Comparison of ENCODE assay signal across 19 cellular contexts in the genomic region with DNA sequence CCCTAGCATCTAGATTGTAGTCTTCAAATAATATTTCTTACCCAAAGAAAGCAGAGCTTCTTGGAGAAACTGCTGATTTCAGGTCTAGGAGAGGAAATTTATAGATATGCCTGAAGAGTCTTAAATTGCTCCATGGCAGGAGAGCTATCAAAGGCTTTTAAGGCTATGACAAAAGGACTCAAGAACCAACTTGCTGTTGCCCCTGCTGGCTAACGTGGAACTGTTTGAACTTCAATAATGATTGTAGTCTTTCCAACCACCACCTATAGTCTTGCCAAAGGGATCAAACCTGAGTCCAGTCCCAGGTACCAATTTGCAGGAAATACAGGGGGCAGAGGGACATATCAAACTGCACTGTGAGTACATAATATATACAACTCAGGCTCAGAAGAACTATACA.
DNase-seq lines count a peak whose midpoint lies in the region; ATAC-seq, FAIRE-seq and TF ChIP-seq lines count a peak whose summit lies in the region.
"Had no signal": no experiment of that assay in that cellular context is flagged by ENCODE, and none has a peak within 500 bp of the region (broad histone marks: within the 10 kb centered on the region; RNA-seq: fewer than 3 reads in every experiment).

No MANE protein-coding gene starts in this region.

- intact Hi-C loops in pancreas (cut with DNase I), result no loop called here

- no CpG with 5 or more reads among the region's 1 CpG for WGBS in H9 (ENCODE audit: extremely low coverage, insufficient read length, low lambda C conversion rate)
- 63% methylated on average over 1 of the region's 1 CpG; no CpG with 5 or more reads in 1 of the 2 experiments for WGBS in H1 (ENCODE audit: extremely low coverage in 1 of 2, insufficient coverage in 1 of 2, insufficient read length in 1 of 2, insufficient replicate concordance in 2 of 2, low coverage in 1 of 2, low lambda C conversion rate in 2 of 2, missing lambda C conversion rate in 1 of 2), 2 experiments
- WGBS in pancreas, 2 donors, result 68 to 71% methylated on average over 1 of the region's 1 CpG

- POLR2A ChIA-PET in H1 (lab: Charles Lee; ENCODE audit: partially characterized antibody), result no interaction called here

- no peaks in the 10 kb centered on the region for H3K9me3 Mint-ChIP-seq in H9

- H3K36me3 ChIP-seq in H1 (ENCODE audit: control insufficient read depth in 2 of 4, insufficient read depth in 4 of 4, low read length in 3 of 4) (no peaks in the 10 kb centered on the region), pancreas (no peaks in the 10 kb centered on the region), osteoblast (ENCODE audit: insufficient read depth, low read length) (no peaks in the 10 kb centered on the region)
- H3K36me3 ChIP-seq: BLaER1 had no signal

- no peaks in the 10 kb centered on the region for H4K20me1 ChIP-seq in H9 (ENCODE audit: control insufficient read depth, insufficient read depth, insufficient read length)
- no peaks in the 10 kb centered on the region for H4K20me1 ChIP-seq in H1 (replicated peaks in 1 of 2; ENCODE audit: control insufficient read depth in 1 of 2, insufficient read depth in 2 of 2, low read length in 2 of 2)
- no peaks in the 10 kb centered on the region for H4K20me1 ChIP-seq in osteoblast (ENCODE audit: insufficient read depth, low read length)
- H4K20me1 ChIP-seq: BLaER1 had no signal

- CTCF ChIA-PET in H1 (lab: Charles Lee; ENCODE audit: partially characterized antibody), result interaction anchor here (1.2 to 3.8 kb wide), 2 partner anchors 12 to 58 kb away, joined by 3 to 31 read pairs; no protein-coding TSS in a partner anchor

- H2BK12ac ChIP-seq in H9 (ENCODE audit: insufficient read length, low read depth, low read length) (no peak overlapping the region), H1 (ENCODE audit: low read depth, low read length) (no peak overlapping the region)

- H2BK15ac ChIP-seq in H9 (ENCODE audit: low read depth, low read length) (no peak overlapping the region), H1 (ENCODE audit: low read length) (no peak overlapping the region)

- H3K9me3 ChIP-seq in H9 (ENCODE audit: control insufficient read depth, low read depth, low read length) (no peaks in the 10 kb centered on the region), H1 (ENCODE audit: insufficient read depth in 2 of 2, low read depth in 1 of 2, low read length in 1 of 2) (no peaks in the 10 kb centered on the region), pancreas (no peaks in the 10 kb centered on the region), osteoblast (ENCODE audit: low read depth, low read length) (no peaks in the 10 kb centered on the region)
- H3K9me3 ChIP-seq: BLaER1, Caco-2 had no signal

- FAIRE-seq in H1 (lab: Jason Lieb, UNC) (no peak), pancreas (lab: Jason Lieb, UNC) (no peak)
- FAIRE-seq: GM12891 had no signal

- no peak overlapping the region for H4K91ac ChIP-seq in H9 (ENCODE audit: insufficient read length, low read depth, low read length)
- no peak overlapping the region for H4K91ac ChIP-seq in H1 (replicated peaks; ENCODE audit: insufficient read length, low read length)

- H3K4me1 ChIP-seq in H9 (ENCODE audit: insufficient read depth, low read length), result no peaks in the 10 kb centered on the region
- peaks cover 0 to 3% (median 0%) of the 10 kb centered on the region in 4 experiments; a peak in 1 of 7 replicates for H3K4me1 ChIP-seq in H1 (replicated peaks in 1 of 4; ENCODE audit: control insufficient read depth in 3 of 4, insufficient read depth in 4 of 4, low read length in 3 of 4)
- H3K4me1 ChIP-seq in pancreas, result no peaks in the 10 kb centered on the region
- no peaks in the 10 kb centered on the region for H3K4me1 ChIP-seq in osteoblast (ENCODE audit: insufficient read depth, low read length)
- H3K4me1 ChIP-seq: BLaER1 had no signal

- no peak overlapping the region for H3T11ph ChIP-seq in H9 (ENCODE audit: low read length)

- no peak overlapping the region for H3K27ac Mint-ChIP-seq in H9
- H3K27ac Mint-ChIP-seq: CD8-positive, alpha-beta memory T cell; HFFc6 had no signal

- H3K14ac ChIP-seq in H9 (ENCODE audit: insufficient read depth, low read length), result no peak overlapping the region
- H3K14ac ChIP-seq in H1 (ENCODE audit: insufficient read length), result no peak overlapping the region

- ATAC-seq in pancreas, result no peak
- ATAC-seq in left lobe of liver, result no peak

- H3K56ac ChIP-seq in H9 (ENCODE audit: insufficient read length, low read depth, low read length) (no peak overlapping the region), H1 (replicated peaks; ENCODE audit: insufficient read length, low read depth, low read length) (no peak overlapping the region)

- TF ChIP-seq RAD21 in H1 (IDR thresholded peaks at IDR 0.05 in 1 of 2, conservative IDR thresholded peaks at IDR 0.05 in 1 of 2; ENCODE audit: low read depth in 2 of 2, low read length in 2 of 2), result peak; percentile 21 to 31

- H3K23me2 ChIP-seq in H9 (ENCODE audit: insufficient read length, low read depth, low read length, poor library complexity, severe bottlenecking) (no peaks in the 10 kb centered on the region), H1 (ENCODE audit: low read depth, low read length) (no peaks in the 10 kb centered on the region)

- no peak overlapping the region for H2AFZ ChIP-seq in H9 (ENCODE audit: low read length)
- H2AFZ ChIP-seq in H1 (ENCODE audit: low read length), result no peak overlapping the region
- no peak overlapping the region for H2AFZ ChIP-seq in osteoblast (ENCODE audit: low read length)

- H2BK120ac ChIP-seq in H9 (ENCODE audit: low read depth, low read length, poor library complexity, severe bottlenecking) (no peak overlapping the region), H1 (replicated peaks; ENCODE audit: low read depth, low read length) (no peak overlapping the region)

- no peak overlapping the region for H3K4me3 Mint-ChIP-seq in H9
- H3K4me3 Mint-ChIP-seq: CD8-positive, alpha-beta memory T cell; HFFc6 had no signal

- no peaks in the 10 kb centered on the region for H3K27me3 ChIP-seq in H9 (ENCODE audit: insufficient read depth, low read length)
- no peaks in the 10 kb centered on the region for H3K27me3 ChIP-seq in H1 (replicated peaks in 1 of 4; ENCODE audit: control insufficient read depth in 3 of 4, extremely low read depth in 1 of 4, insufficient read depth in 3 of 4, low read length in 3 of 4)
- no peaks in the 10 kb centered on the region for H3K27me3 ChIP-seq in pancreas
- H3K27me3 ChIP-seq in osteoblast (ENCODE audit: insufficient read depth, low read length), result no peaks in the 10 kb centered on the region
- H3K27me3 ChIP-seq: BLaER1 had no signal

- H2AK5ac ChIP-seq in H9 (ENCODE audit: insufficient read length, low read length), result no peak overlapping the region
- no peak overlapping the region for H2AK5ac ChIP-seq in H1 (ENCODE audit: low read depth, low read length)

- H3K27ac ChIP-seq in H9 (ENCODE audit: insufficient read length, low read depth, low read length) (no peak overlapping the region), H1 (ENCODE audit: low read depth, low read length) (no peak overlapping the region), pancreas (no peak overlapping the region), osteoblast (ENCODE audit: low read depth, low read length) (no peak overlapping the region)
- H3K27ac ChIP-seq: 22Rv1, BLaER1, HL-60 had no signal

- H3K9ac ChIP-seq in H9 (ENCODE audit: extremely low read depth, insufficient read length, low read length) (no peak overlapping the region), H1 (replicated peaks in 1 of 4; ENCODE audit: extremely low read depth in 1 of 4, low read depth in 3 of 4, low read length in 3 of 4) (no peak overlapping the region)
- H3K9ac ChIP-seq: BLaER1 had no signal

- H3K4me2 ChIP-seq in H9 (ENCODE audit: insufficient read depth, insufficient read length, low read length) (no peak overlapping the region), H1 (ENCODE audit: insufficient read depth in 1 of 2, low read depth in 2 of 2, low read length in 2 of 2) (no peak overlapping the region), osteoblast (ENCODE audit: insufficient read depth, low read length) (no peak overlapping the region)
- H3K4me2 ChIP-seq: BLaER1 had no signal

- TF ChIP-seq CTCF in H9 (conservative IDR thresholded peaks at IDR 0.05) (peak; percentile 45; the same call in 2 of the 3 replicates), H1 (IDR thresholded peaks at IDR 0.05; ENCODE audit: control extremely low read depth in 1 of 3, insufficient read depth in 1 of 3, low read depth in 1 of 3, low read length in 3 of 3) (peak in 2 of 3 experiments; percentile 12 to 41; a peak in 2 of 4 replicates), pancreas (IDR thresholded peaks at IDR 0.05) (no peak), osteoblast (IDR thresholded peaks at IDR 0.05; ENCODE audit: extremely low read depth, low read depth, low read length) (no peak)

- H3K79me1 ChIP-seq in H9 (ENCODE audit: insufficient read depth, low read depth, low read length, poor library complexity, severe bottlenecking) (no peaks in the 10 kb centered on the region), H1 (ENCODE audit: low read depth, low read length) (no peaks in the 10 kb centered on the region)

- H3K36me3 Mint-ChIP-seq in H9 (ENCODE audit: insufficient read depth in 1 of 3, low read depth in 3 of 3), result no peaks in the 10 kb centered on the region
- H3K36me3 Mint-ChIP-seq: CD8-positive, alpha-beta memory T cell had no signal

- peak; percentile 19 for DNase-seq in DMS53 (lab: John Stamatoyannopoulos, UW)
- DNase-seq in DMS53 treated with DMSO at 0.1 percent for 48 hours (lab: John Stamatoyannopoulos, UW; ENCODE audit: unreplicated experiment), result no peak
- DNase-seq in H9, result peak; percentile 27
- DNase-seq in H1 (ENCODE audit: low read depth in 1 of 2, low spot score in 2 of 2), result no peak
- DNase-seq in iPS DF 4.7 (ENCODE audit: extremely low read depth, low spot score), result peak; percentile 11
- DNase-seq in pancreas, result no peak
- no peak for DNase-seq in osteoblast (ENCODE audit: insufficient read length, low spot score, missing footprints)
- DNase-seq in left lobe of liver (ENCODE audit: low spot score), result no peak
- DNase-seq: AML-193; Caco-2; CD8-positive, alpha-beta memory T cell; DMS79; GOT3; HCEC 1CT; HFFc6 had no signal

- H3K4me1 Mint-ChIP-seq in H9, result peaks cover 4 to 8% of the 10 kb centered on the region in 2 experiments; a peak in 3 of 4 replicates
- H3K4me1 Mint-ChIP-seq: CD8-positive, alpha-beta memory T cell had no signal

- H3K27me3 Mint-ChIP-seq in H9 (ENCODE audit: low read depth), result no peaks in the 10 kb centered on the region; the same call in 1 of the 2 replicates
- H3K27me3 Mint-ChIP-seq: CD8-positive, alpha-beta memory T cell had no signal

- H3K79me2 ChIP-seq in H9 (ENCODE audit: insufficient read depth, low read length) (no peaks in the 10 kb centered on the region), H1 (ENCODE audit: control insufficient read depth in 1 of 2, insufficient read depth in 2 of 2, low read length in 2 of 2) (no peaks in the 10 kb centered on the region), osteoblast (ENCODE audit: insufficient read depth, low read length) (no peaks in the 10 kb centered on the region)

- H4K8ac ChIP-seq in H9 (replicated peaks; ENCODE audit: insufficient read length, low read depth, low read length) (no peak overlapping the region), H1 (ENCODE audit: extremely low read depth, insufficient read depth, low read length) (no peak overlapping the region)

- H3K23ac ChIP-seq in H9 (ENCODE audit: insufficient read length, low read depth, low read length) (no peak overlapping the region), H1 (ENCODE audit: insufficient read length) (no peak overlapping the region)

- TF ChIP-seq EP300 in H1 (IDR thresholded peaks at IDR 0.05; ENCODE audit: borderline replicate concordance in 1 of 2, low read depth in 2 of 2, low read length in 2 of 2), result no peak

- H2BK20ac ChIP-seq in H9 (ENCODE audit: low read depth, low read length, poor library complexity, severe bottlenecking) (no peak overlapping the region), H1 (ENCODE audit: low read length) (no peak overlapping the region)

- H2BK5ac ChIP-seq in H9 (ENCODE audit: insufficient read length, low read length), result no peak overlapping the region
- no peak overlapping the region for H2BK5ac ChIP-seq in H1 (ENCODE audit: low read depth, low read length)

- H4K5ac ChIP-seq in H9 (ENCODE audit: insufficient read length, low read depth, low read length), result no peak overlapping the region
- H4K5ac ChIP-seq in H1 (ENCODE audit: insufficient read length, low read depth, low read length), result no peak overlapping the region

- H3K18ac ChIP-seq in H9 (ENCODE audit: insufficient read length, low read depth, low read length) (no peak overlapping the region), H1 (ENCODE audit: extremely low read depth, low read length) (no peak overlapping the region)

- no peak overlapping the region for H3K4ac ChIP-seq in H9 (ENCODE audit: low read depth, low read length)
- no peak overlapping the region for H3K4ac ChIP-seq in H1 (replicated peaks; ENCODE audit: insufficient read length, low read depth, low read length)

- TF ChIP-seq POLR2A in H1 (IDR thresholded peaks at IDR 0.05; ENCODE audit: control extremely low read depth in 1 of 2, low read depth in 2 of 2, low read length in 2 of 2), result no peak

- H3K4me3 ChIP-seq in H1 (ENCODE audit: extremely low read depth in 1 of 4, insufficient read depth in 2 of 4, low read depth in 3 of 4, low read length in 4 of 4) (no peak overlapping the region), pancreas (no peak overlapping the region), osteoblast (ENCODE audit: insufficient read depth, low read length) (no peak overlapping the region)
- H3K4me3 ChIP-seq: BLaER1 had no signal

Comparison
In these comparisons a context has a peak if more than half of its experiments do, and no peak if none do; other contexts are left out.
1. DNase-seq: peak in DMS53 (single experiment), H9 (single experiment) and iPS DF 4.7 (single experiment); none in DMS53 treated with DMSO at 0.1 percent for 48 hours (single experiment), H1 (0 of 2), pancreas (0 of 6), osteoblast (single experiment) and left lobe of liver (single experiment).
2. CTCF ChIP-seq: peak in H9 (single experiment) and H1 (2 of 3); none in pancreas (0 of 4) and osteoblast (single experiment).